Comparison of ENCODE assay signal across 1 cellular context in genomic region chr7:117588352-117588794, GRCh38.
TF ChIP-seq lines count a peak whose summit lies in the region.

No MANE protein-coding gene starts in this region.

TF ChIP-seq in GM12878, 131 proteins besides CTCF, POLR2A, EP300 and RAD21 (continued from another document):
- TF ChIP-seq E4F1 (IDR thresholded peaks at IDR 0.05; ENCODE audit: borderline replicate concordance, partially characterized antibody) (no peak), SREBF2 (IDR thresholded peaks at IDR 0.05; ENCODE audit: low read length) (no peak), MEF2A (IDR thresholded peaks at IDR 0.05; ENCODE audit: insufficient read depth, low read depth, low read length) (peak; percentile 81; the same call in 1 of the 2 replicates), TCF7 (IDR thresholded peaks at IDR 0.05; ENCODE audit: borderline replicate concordance) (no peak), ATF2 (IDR thresholded peaks at IDR 0.05; ENCODE audit: low read length) (peak; percentile 48; the same call in 1 of the 2 replicates), IKZF2 (IDR thresholded peaks at IDR 0.05) (peak; percentile 95), ZBTB11 (CRISPR knock-in tag; IDR thresholded peaks at IDR 0.05) (no peak), ATF3 (IDR thresholded peaks at IDR 0.05; ENCODE audit: borderline replicate concordance, extremely low read depth, low read depth, low read length) (no peak), ZNF24 (IDR thresholded peaks at IDR 0.05) (0 out of 2 replicates have a peak, but pooled peaks have one; percentile 30), RELA (IDR thresholded peaks at IDR 0.05; ENCODE audit: borderline replicate concordance, partially characterized antibody) (no peak), STAT1 (conservative IDR thresholded peaks at IDR 0.05) (no peak), NR2F1 (conservative IDR thresholded peaks at IDR 0.05) (peak; percentile 76), CREM (IDR thresholded peaks at IDR 0.05; ENCODE audit: low read depth) (peak; percentile 63; the same call in 1 of the 2 replicates), JUNB (IDR thresholded peaks at IDR 0.05) (peak; percentile 69), ZBED1 (IDR thresholded peaks at IDR 0.05; ENCODE audit: borderline replicate concordance) (0 out of 2 replicates have a peak, but pooled peaks have one; percentile 25), MTA2 (IDR thresholded peaks at IDR 0.05; ENCODE audit: low read depth) (peak; percentile 98), RUNX3 (IDR thresholded peaks at IDR 0.05; ENCODE audit: low read length) (peak; percentile 87), ZNF217 (IDR thresholded peaks at IDR 0.05) (peak; percentile 94), SKIL (IDR thresholded peaks at IDR 0.05; ENCODE audit: low read depth, poor library complexity, severe bottlenecking) (peak; percentile 77), DPF2 (IDR thresholded peaks at IDR 0.05) (peak; percentile 91), SMAD1 (IDR thresholded peaks at IDR 0.05; ENCODE audit: low read depth, partially characterized antibody) (peak; percentile 55), BMI1 (IDR thresholded peaks at IDR 0.05; ENCODE audit: borderline replicate concordance) (peak; percentile 83), BCL11A (IDR thresholded peaks at IDR 0.05; ENCODE audit: low read depth, low read length) (0 out of 2 replicates have a peak, but pooled peaks have one; percentile 40), NR2C1 (IDR thresholded peaks at IDR 0.05) (no peak), NBN (IDR thresholded peaks at IDR 0.05) (peak; percentile 68), MEF2B (IDR thresholded peaks at IDR 0.05; ENCODE audit: partially characterized antibody, poor library complexity, severe bottlenecking) (peak; percentile 81), CHD2 (IDR thresholded peaks at IDR 0.05; ENCODE audit: borderline replicate concordance, low read depth, low read length) (peak; percentile 54; the same call in 1 of the 2 replicates), PKNOX1 (IDR thresholded peaks at IDR 0.05) (peak; percentile 83), EED (IDR thresholded peaks at IDR 0.05; ENCODE audit: low read depth) (0 out of 2 replicates have a peak, but pooled peaks have one; percentile 31), BACH1 (IDR thresholded peaks at IDR 0.05; ENCODE audit: borderline replicate concordance) (peak; percentile 84; the same call in 1 of the 2 replicates)
- TF ChIP-seq, protein P1, sequence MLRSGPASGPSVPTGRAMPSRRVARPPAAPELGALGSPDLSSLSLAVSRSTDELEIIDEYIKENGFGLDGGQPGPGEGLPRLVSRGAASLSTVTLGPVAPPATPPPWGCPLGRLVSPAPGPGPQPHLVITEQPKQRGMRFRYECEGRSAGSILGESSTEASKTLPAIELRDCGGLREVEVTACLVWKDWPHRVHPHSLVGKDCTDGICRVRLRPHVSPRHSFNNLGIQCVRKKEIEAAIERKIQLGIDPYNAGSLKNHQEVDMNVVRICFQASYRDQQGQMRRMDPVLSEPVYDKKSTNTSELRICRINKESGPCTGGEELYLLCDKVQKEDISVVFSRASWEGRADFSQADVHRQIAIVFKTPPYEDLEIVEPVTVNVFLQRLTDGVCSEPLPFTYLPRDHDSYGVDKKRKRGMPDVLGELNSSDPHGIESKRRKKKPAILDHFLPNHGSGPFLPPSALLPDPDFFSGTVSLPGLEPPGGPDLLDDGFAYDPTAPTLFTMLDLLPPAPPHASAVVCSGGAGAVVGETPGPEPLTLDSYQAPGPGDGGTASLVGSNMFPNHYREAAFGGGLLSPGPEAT (IDR thresholded peaks at IDR 0.05; ENCODE audit: low read depth), result peak; percentile 91
- TF ChIP-seq, protein P2, sequence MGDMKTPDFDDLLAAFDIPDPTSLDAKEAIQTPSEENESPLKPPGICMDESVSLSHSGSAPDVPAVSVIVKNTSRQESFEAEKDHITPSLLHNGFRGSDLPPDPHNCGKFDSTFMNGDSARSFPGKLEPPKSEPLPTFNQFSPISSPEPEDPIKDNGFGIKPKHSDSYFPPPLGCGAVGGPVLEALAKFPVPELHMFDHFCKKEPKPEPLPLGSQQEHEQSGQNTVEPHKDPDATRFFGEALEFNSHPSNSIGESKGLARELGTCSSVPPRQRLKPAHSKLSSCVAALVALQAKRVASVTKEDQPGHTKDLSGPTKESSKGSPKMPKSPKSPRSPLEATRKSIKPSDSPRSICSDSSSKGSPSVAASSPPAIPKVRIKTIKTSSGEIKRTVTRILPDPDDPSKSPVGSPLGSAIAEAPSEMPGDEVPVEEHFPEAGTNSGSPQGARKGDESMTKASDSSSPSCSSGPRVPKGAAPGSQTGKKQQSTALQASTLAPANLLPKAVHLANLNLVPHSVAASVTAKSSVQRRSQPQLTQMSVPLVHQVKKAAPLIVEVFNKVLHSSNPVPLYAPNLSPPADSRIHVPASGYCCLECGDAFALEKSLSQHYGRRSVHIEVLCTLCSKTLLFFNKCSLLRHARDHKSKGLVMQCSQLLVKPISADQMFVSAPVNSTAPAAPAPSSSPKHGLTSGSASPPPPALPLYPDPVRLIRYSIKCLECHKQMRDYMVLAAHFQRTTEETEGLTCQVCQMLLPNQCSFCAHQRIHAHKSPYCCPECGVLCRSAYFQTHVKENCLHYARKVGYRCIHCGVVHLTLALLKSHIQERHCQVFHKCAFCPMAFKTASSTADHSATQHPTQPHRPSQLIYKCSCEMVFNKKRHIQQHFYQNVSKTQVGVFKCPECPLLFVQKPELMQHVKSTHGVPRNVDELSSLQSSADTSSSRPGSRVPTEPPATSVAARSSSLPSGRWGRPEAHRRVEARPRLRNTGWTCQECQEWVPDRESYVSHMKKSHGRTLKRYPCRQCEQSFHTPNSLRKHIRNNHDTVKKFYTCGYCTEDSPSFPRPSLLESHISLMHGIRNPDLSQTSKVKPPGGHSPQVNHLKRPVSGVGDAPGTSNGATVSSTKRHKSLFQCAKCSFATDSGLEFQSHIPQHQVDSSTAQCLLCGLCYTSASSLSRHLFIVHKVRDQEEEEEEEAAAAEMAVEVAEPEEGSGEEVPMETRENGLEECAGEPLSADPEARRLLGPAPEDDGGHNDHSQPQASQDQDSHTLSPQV (IDR thresholded peaks at IDR 0.05), result 0 out of 2 replicates have a peak, but pooled peaks have one; percentile 25
